ENCODE assay signal across 9 cellular contexts in the genomic region with DNA sequence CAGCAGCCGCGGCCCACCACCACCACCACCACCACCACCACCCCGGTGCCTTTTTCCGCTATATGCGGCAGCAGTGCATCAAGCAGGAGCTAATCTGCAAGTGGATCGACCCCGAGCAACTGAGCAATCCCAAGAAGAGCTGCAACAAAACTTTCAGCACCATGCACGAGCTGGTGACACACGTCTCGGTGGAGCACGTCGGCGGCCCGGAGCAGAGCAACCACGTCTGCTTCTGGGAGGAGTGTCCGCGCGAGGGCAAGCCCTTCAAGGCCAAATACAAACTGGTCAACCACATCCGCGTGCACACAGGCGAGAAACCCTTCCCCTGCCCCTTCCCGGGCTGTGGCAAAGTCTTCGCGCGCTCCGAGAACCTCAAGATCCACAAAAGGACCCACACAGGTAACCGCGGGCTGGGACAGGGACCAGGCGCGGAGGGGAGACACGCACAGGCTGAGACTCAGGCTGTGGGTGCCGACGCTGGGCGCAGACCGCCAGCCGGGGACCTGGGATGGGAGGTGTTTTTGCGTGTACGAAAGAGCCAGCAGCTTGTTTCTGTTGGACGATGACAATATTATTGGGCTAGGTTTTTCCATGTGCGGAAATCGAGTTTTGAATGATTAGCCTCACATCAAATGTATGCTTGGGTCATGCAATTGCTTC. TPM values are rescaled to one million over a fixed set of nuclear protein-coding genes. Genes with fewer than 3 reads are reported as not detected.
DNase-seq lines count a peak whose midpoint lies in the region; ATAC-seq and TF ChIP-seq lines count a peak whose summit lies in the region.
"Had no signal": no experiment of that assay in that cellular context is flagged by ENCODE, and none has a peak within 500 bp of the region (broad histone marks: within the 10 kb centered on the region; RNA-seq: fewer than 3 reads in every experiment).

No MANE protein-coding gene starts in this region.

- no peaks in the 10 kb centered on the region for H3K36me3 ChIP-seq in SK-N-SH (replicated peaks in 1 of 2; ENCODE audit: control insufficient read depth in 1 of 2, insufficient read depth in 2 of 2, low read length in 1 of 2)
- H3K36me3 ChIP-seq: BLaER1 treated with 17β-estradiol and CSF1 and Interleukin-3, amounts not matched to agents 10 nM and 100 nM had no signal

- CTCF ChIA-PET in SK-N-SH (lab: Yijun Ruan, JAX), result interaction anchor here (0.6 to 2.9 kb wide), 3 partner anchors 15 to 532 kb away, joined by 3 to 8 read pairs (median 3); no protein-coding TSS in a partner anchor

- POLR2A ChIA-PET in SK-N-SH (lab: Yijun Ruan, JAX), result no interaction called here

- H3K27ac ChIP-seq in SK-N-SH (ENCODE audit: low read depth in 2 of 2, low read length in 1 of 2) (no peak overlapping the region), cingulate gyrus (ENCODE audit: low read depth, low read length) (peak overlapping the region; percentile 83)
- H3K27ac ChIP-seq: BLaER1 treated with 17β-estradiol and CSF1 and Interleukin-3, amounts not matched to agents 10 nM and 100 nM had no signal

- TF ChIP-seq EP300 in SK-N-SH (IDR thresholded peaks at IDR 0.05; ENCODE audit: borderline replicate concordance in 1 of 2, low read depth in 1 of 2, low read length in 1 of 2), result no peak

- peak; percentile 30 for DNase-seq in SK-N-SH
- DNase-seq in RKO (ENCODE audit: low spot score), result peak; percentile 61
- DNase-seq in retina, result peak; percentile 65
- DNase-seq in stimulated activated CD4-positive, alpha-beta T cell treated with anti-CD3 and anti-CD28 coated beads, Interleukin-2, amount 100 ng/mL, for 48 hours, result no peak
- DNase-seq in T1000 (lab: John Stamatoyannopoulos, UW), result no peak

- no peaks in the 10 kb centered on the region; a peak in 1 of 4 replicates for H3K4me1 ChIP-seq in SK-N-SH (ENCODE audit: control insufficient read depth in 1 of 2, insufficient read depth in 2 of 2, low read depth in 1 of 2, low read length in 1 of 2)

- ATAC-seq in SK-N-SH treated with all-trans-retinoic acid at 6 μM for 48 hours (no peak), GM21528 (IDR thresholded peaks at IDR 0.05; ENCODE audit: low FRiP score, unreplicated experiment) (no peak)

- H2AFZ ChIP-seq in SK-N-SH (ENCODE audit: low read depth), result no peak overlapping the region

- peaks cover 4% of the 10 kb centered on the region for H3F3A ChIP-seq in SK-N-SH (replicated peaks; ENCODE audit: insufficient read depth)

- H3K9ac ChIP-seq in SK-N-SH, result no peak overlapping the region
- H3K9ac ChIP-seq: BLaER1 treated with 17β-estradiol and CSF1 and Interleukin-3, amounts not matched to agents 10 nM and 100 nM had no signal

- no peak overlapping the region for H3K4me3 ChIP-seq in SK-N-SH (ENCODE audit: low read depth in 2 of 2, low read length in 1 of 2)

- no peaks in the 10 kb centered on the region for H3K79me2 ChIP-seq in SK-N-SH (ENCODE audit: insufficient read depth)

- H4K20me1 ChIP-seq in SK-N-SH (ENCODE audit: insufficient read depth), result peaks cover 32% of the 10 kb centered on the region

- 14% methylated on average over 9 of the region's 41 CpGs for WGBS in SK-N-SH (ENCODE audit: low lambda C conversion rate)

- no peak for TF ChIP-seq CTCF in SK-N-SH (IDR thresholded peaks at IDR 0.05)

- no peak for TF ChIP-seq RAD21 in SK-N-SH (IDR thresholded peaks at IDR 0.05; ENCODE audit: low read length)

- H3K4me2 ChIP-seq in SK-N-SH, result no peak overlapping the region

- H3K9me2 ChIP-seq in SK-N-SH, result no peaks in the 10 kb centered on the region

- no peaks in the 10 kb centered on the region for H3K9me3 ChIP-seq in SK-N-SH

- peaks cover 83% of the 10 kb centered on the region for H3K27me3 ChIP-seq in SK-N-SH (ENCODE audit: insufficient read depth)

TF ChIP-seq in SK-N-SH, 30 proteins besides CTCF, POLR2A, EP300 and RAD21 (continues in another document):
- TF ChIP-seq, protein P1, sequence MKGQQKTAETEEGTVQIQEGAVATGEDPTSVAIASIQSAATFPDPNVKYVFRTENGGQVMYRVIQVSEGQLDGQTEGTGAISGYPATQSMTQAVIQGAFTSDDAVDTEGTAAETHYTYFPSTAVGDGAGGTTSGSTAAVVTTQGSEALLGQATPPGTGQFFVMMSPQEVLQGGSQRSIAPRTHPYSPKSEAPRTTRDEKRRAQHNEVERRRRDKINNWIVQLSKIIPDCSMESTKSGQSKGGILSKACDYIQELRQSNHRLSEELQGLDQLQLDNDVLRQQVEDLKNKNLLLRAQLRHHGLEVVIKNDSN (IDR thresholded peaks at IDR 0.05; ENCODE audit: borderline replicate concordance, low read depth), result no peak
- TF ChIP-seq FOSL2 (IDR thresholded peaks at IDR 0.05; ENCODE audit: borderline replicate concordance, low read depth) (no peak), SIN3A (IDR thresholded peaks at IDR 0.05; ENCODE audit: borderline replicate concordance, low read depth, low read length) (no peak), GABPA (IDR thresholded peaks at IDR 0.05; ENCODE audit: low read depth) (no peak), CHD2 (IDR thresholded peaks at IDR 0.05; ENCODE audit: low read length, partially characterized antibody) (no peak), YY1 (IDR thresholded peaks at IDR 0.05; ENCODE audit: low read depth) (no peak), TEAD4 (IDR thresholded peaks at IDR 0.05; ENCODE audit: borderline replicate concordance, insufficient read depth) (no peak), MAX (IDR thresholded peaks at IDR 0.05; ENCODE audit: low read depth) (no peak), NFIC (IDR thresholded peaks at IDR 0.05; ENCODE audit: borderline replicate concordance) (no peak), RCOR1 (IDR thresholded peaks at IDR 0.05; ENCODE audit: low read length) (no peak), PBX3 (IDR thresholded peaks at IDR 0.05) (no peak), TCF12 (IDR thresholded peaks at IDR 0.05) (no peak), RXRA (IDR thresholded peaks at IDR 0.05; ENCODE audit: borderline replicate concordance, low read depth) (no peak), TAF1 (IDR thresholded peaks at IDR 0.05; ENCODE audit: borderline replicate concordance, low read depth, low read length) (no peak), GATA2 (CRISPR knock-in tag; IDR thresholded peaks at IDR 0.05) (no peak)

TF ChIP-seq in SK-N-SH treated with all-trans-retinoic acid at 6 μM for 48 hours, 23 proteins besides CTCF, POLR2A, EP300 and RAD21:
- TF ChIP-seq CREB5 (CRISPR knock-in tag; IDR thresholded peaks at IDR 0.05; ENCODE audit: low read depth) (no peak), SNAI2 (CRISPR knock-in tag; IDR thresholded peaks at IDR 0.05) (no peak), PATZ1 (CRISPR knock-in tag; IDR thresholded peaks at IDR 0.05; ENCODE audit: borderline replicate concordance) (no peak), BACH2 (CRISPR knock-in tag; IDR thresholded peaks at IDR 0.05; ENCODE audit: borderline replicate concordance) (no peak), ZFP3 (CRISPR knock-in tag; IDR thresholded peaks at IDR 0.05) (no peak), ZNF8 (CRISPR knock-in tag; IDR thresholded peaks at IDR 0.05) (no peak), TOX (CRISPR knock-in tag; IDR thresholded peaks at IDR 0.05; ENCODE audit: borderline replicate concordance) (no peak), CSDC2 (CRISPR knock-in tag; IDR thresholded peaks at IDR 0.05) (no peak), PPARA (CRISPR knock-in tag; IDR thresholded peaks at IDR 0.05; ENCODE audit: borderline replicate concordance) (no peak), ESRRG (CRISPR knock-in tag; IDR thresholded peaks at IDR 0.05) (no peak)

RNA-seq across cellular contexts. Expression of gene ZIC2, which starts 1.3 kb away (rescaled TPM):
- polyA plus RNA-seq in SK-N-SH (2012; rRNA removed), result not detected in 2 replicates
- polyA plus RNA-seq in SK-N-SH (2012; cell fraction: cytosol; rRNA removed), result not detected in 2 replicates
- not detected in 2 replicates for polyA plus RNA-seq in SK-N-SH (2012; cell fraction: nucleus; rRNA removed)

RNA-seq across cellular contexts. Expression of gene ZIC5, which starts 11.3 kb away (rescaled TPM):
- not detected in 2 replicates for polyA plus RNA-seq in SK-N-SH (2012; rRNA removed)
- polyA plus RNA-seq in SK-N-SH (2012; cell fraction: cytosol; rRNA removed), result not detected in 2 replicates
- not detected in 2 replicates for polyA plus RNA-seq in SK-N-SH (2012; cell fraction: nucleus; rRNA removed)

Comparison
In these comparisons a context has a peak if more than half of its experiments do, and no peak if none do; other contexts are left out.
1. DNase-seq: peak in SK-N-SH (single experiment), RKO (single experiment) and retina (single experiment); none in stimulated activated CD4-positive, alpha-beta T cell treated with anti-CD3 and anti-CD28 coated beads, Interleukin-2, amount 100 ng/mL, for 48 hours (0 of 2) and T1000 (single experiment).